ENCODE assay signal across 15 cellular contexts in the genomic region with DNA sequence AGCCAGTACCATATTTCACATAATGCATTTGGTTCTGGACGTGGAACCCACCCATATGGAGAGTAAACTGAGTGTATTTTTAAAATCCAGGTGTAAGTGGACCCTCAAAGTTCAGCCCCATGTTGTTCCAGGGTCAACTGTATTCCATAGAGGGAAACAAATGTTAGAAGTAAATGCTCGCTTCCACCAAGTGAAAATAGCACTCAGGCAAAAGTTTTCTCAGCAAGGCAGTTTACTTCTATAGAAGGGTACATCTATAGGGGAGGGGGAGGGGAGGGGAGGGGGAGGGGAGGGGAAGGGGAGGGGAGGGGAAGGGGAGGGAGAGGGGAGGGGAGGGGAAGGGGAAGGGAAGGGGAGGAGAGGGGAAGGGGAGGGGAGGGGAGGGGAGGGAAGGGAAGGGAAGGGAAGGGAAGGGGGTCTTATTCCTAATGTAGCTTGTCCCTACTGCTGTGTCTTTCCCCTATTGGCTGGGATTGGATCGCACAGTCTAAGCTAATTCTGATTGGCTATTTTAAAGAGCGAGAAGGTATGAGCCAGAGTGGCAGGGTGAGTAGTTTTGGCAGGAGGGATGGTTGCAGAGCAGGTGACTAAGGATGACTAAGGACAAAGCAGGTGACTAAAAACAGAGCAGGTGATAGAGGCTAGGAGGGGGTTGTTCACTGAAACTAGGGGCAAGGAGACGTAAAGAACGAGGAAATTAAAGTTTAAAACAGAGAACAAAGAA.
"Had no signal": no experiment of that assay in that cellular context is flagged by ENCODE, and none has a peak within 500 bp of the region (broad histone marks: within the 10 kb centered on the region; RNA-seq: fewer than 3 reads in every experiment).

No MANE protein-coding gene starts in this region.

- H3K9me3 Mint-ChIP-seq: activated T-helper 17 cell treated with anti-CD3 and anti-CD28 coated beads, Interleukin-2, amount 50 U/mL, for 72 hours had no signal

- H3K4me3 Mint-ChIP-seq: activated T-helper 17 cell treated with anti-CD3 and anti-CD28 coated beads, Interleukin-2, amount 50 U/mL, for 72 hours; naive B cell; stimulated activated naive B cell treated with anti-CD40 and anti-IgM and Interleukin-4, amounts not matched to agents 10 μg/mL and 1 μg/mL and 100 μg/mL, for 72 hours had no signal

- H3K27ac Mint-ChIP-seq: activated T-helper 17 cell treated with anti-CD3 and anti-CD28 coated beads, Interleukin-2, amount 50 U/mL, for 72 hours; stimulated activated naive B cell treated with anti-CD40 and anti-IgM and Interleukin-4, amounts not matched to agents 10 μg/mL and 1 μg/mL and 100 μg/mL, for 72 hours had no signal

- H3K4me1 Mint-ChIP-seq: activated T-helper 17 cell treated with anti-CD3 and anti-CD28 coated beads, Interleukin-2, amount 50 U/mL, for 72 hours had no signal

- ATAC-seq: activated CD4-positive, CD25-positive, alpha-beta regulatory T cell treated with anti-CD3 and anti-CD28 coated beads, Interleukin-2, amount 50 U/mL, for 24 hours; activated T-helper 17 cell treated with anti-CD3 and anti-CD28 coated beads, Interleukin-2, amount 50 U/mL, for 72 hours; left lung; stimulated activated naive B cell treated with anti-CD40 and anti-IgM and Interleukin-4, amounts not matched to agents 10 μg/mL and 1 μg/mL and 100 μg/mL, for 72 hours had no signal

- H3K36me3 Mint-ChIP-seq: stimulated activated naive B cell treated with anti-CD40 and anti-IgM and Interleukin-4, amounts not matched to agents 10 μg/mL and 1 μg/mL and 100 μg/mL, for 72 hours had no signal

- DNase-seq: activated CD4-positive, alpha-beta T cell treated with anti-CD3 and anti-CD28 coated beads, Interleukin-2, amount 50 U/mL, for 1 hour; activated naive CD4-positive, alpha-beta T cell treated with Interleukin-2 at 50 U/mL for 16 hours; anterior cingulate cortex; brain microvascular endothelial cell; cerebellar nuclear complex; effector CD8-positive, alpha-beta T cell; left lung; naive B cell; ovary; stimulated activated CD4-positive, alpha-beta T cell treated with anti-CD3 and anti-CD28 coated beads, Interleukin-2, amount 100 ng/mL, for 48 hours; stimulated activated naive B cell treated with anti-CD40 and anti-IgM and Interleukin-4, amounts not matched to agents 10 μg/mL and 1 μg/mL and 100 μg/mL, for 72 hours; SW 1271; tibial artery had no signal

- H3K27ac ChIP-seq: brain microvascular endothelial cell, left lung, ovary, tibial artery had no signal
